In genomic region chrX:19121466-19121865, GRCh38 we compare ENCODE assay signal across 13 cellular contexts. TPM values are rescaled to one million over a fixed set of nuclear protein-coding genes. Genes with fewer than 3 reads are reported as not detected.
DNase-seq lines count a peak whose midpoint lies in the region; ATAC-seq and TF ChIP-seq lines count a peak whose summit lies in the region.
"Had no signal": no experiment of that assay in that cellular context is flagged by ENCODE, and none has a peak within 500 bp of the region (broad histone marks: within the 10 kb centered on the region; RNA-seq: fewer than 3 reads in every experiment).

No MANE protein-coding gene starts in this region.

- H3K4me3 ChIP-seq in A673 (ENCODE audit: low read depth, low read length, poor library complexity, severe bottlenecking) (peak overlapping the region; percentile 75), right cardiac atrium (ENCODE audit: low read length) (peak overlapping the region; percentile 68)
- H3K4me3 ChIP-seq: body of pancreas had no signal

- H3K27me3 Mint-ChIP-seq in osteocyte (ENCODE audit: unreplicated experiment) = peaks cover 53% of the 10 kb centered on the region

- POLR2A ChIA-PET in A673 (lab: Charles Lee; ENCODE audit: low non-redundant PET) = interaction anchor here (1.6 kb wide), 1 partner anchor 55 kb away, joined by 4 read pairs; no protein-coding TSS in a partner anchor

- peaks cover 3% of the 10 kb centered on the region for H3K9me3 Mint-ChIP-seq in osteocyte (ENCODE audit: unreplicated experiment)

- no peaks in the 10 kb centered on the region for H3K36me3 Mint-ChIP-seq in osteocyte (ENCODE audit: unreplicated experiment)

- H3K27ac ChIP-seq in A673 (ENCODE audit: low read depth, low read length, poor library complexity, severe bottlenecking) (peak overlapping the region; percentile 96), right cardiac atrium (ENCODE audit: low read length) (no peak overlapping the region)
- H3K27ac ChIP-seq: HL-60, VCaP had no signal

- no TSS peak for BruUV-seq in A673 (replicated peaks; lab: Mats Ljungman, UMichigan)

- intact Hi-C loops in A673 (cut with micrococcal nuclease; ENCODE audit: unreplicated experiment) (loop anchor here (2.0 to 10.0 kb wide), 4 partner anchors 55 to 189 kb away; no protein-coding TSS in a partner anchor), right cardiac atrium (cut with DNase I) (no loop called here)

- H3K9me3 ChIP-seq in A673 (ENCODE audit: low read depth, low read length, poor library complexity, severe bottlenecking) = no peaks in the 10 kb centered on the region
- H3K9me3 ChIP-seq in right cardiac atrium (ENCODE audit: control insufficient read depth, low read length) = no peaks in the 10 kb centered on the region
- H3K9me3 ChIP-seq: body of pancreas had no signal

- ATAC-seq in right cardiac atrium = no peak
- ATAC-seq in GM21717 (IDR thresholded peaks at IDR 0.05; ENCODE audit: unreplicated experiment) = no peak
- ATAC-seq in HG03460 (IDR thresholded peaks at IDR 0.05; ENCODE audit: unreplicated experiment) = no peak

- no peak overlapping the region for H3K27ac Mint-ChIP-seq in osteocyte (ENCODE audit: unreplicated experiment)

- 5% methylated on average over 18 of the region's 18 CpGs for WGBS in right cardiac atrium

- DNase-seq in A673 (ENCODE audit: low spot score) (peak; percentile 70), NCI-H82 treated with DMSO at 0.1 percent for 48 hours (lab: John Stamatoyannopoulos, UW; ENCODE audit: unreplicated experiment) (peak; percentile 55), right cardiac atrium (no peak), osteocyte (ENCODE audit: extremely low spot score, unreplicated experiment) (no peak), NAMALWA (ENCODE audit: low spot score) (no peak), HT-29 (ENCODE audit: low spot score) (no peak)
- DNase-seq: GF-D8, SIG-M5 had no signal

- peaks cover 35% of the 10 kb centered on the region for H3K4me1 ChIP-seq in A673 (ENCODE audit: insufficient read depth, low read length, poor library complexity, severe bottlenecking)
- H3K4me1 ChIP-seq in right cardiac atrium (ENCODE audit: control insufficient read depth, insufficient read depth, low read length) = no peaks in the 10 kb centered on the region

- CTCF ChIA-PET in A673 (lab: Charles Lee) = interaction anchor here (1.6 kb wide), 1 partner anchor 81 kb away, joined by 9 read pairs; no protein-coding TSS in a partner anchor

- H3K27me3 ChIP-seq in A673 (replicated peaks; ENCODE audit: insufficient read depth, low read depth, low read length, poor library complexity) = no peaks in the 10 kb centered on the region
- H3K27me3 ChIP-seq in right cardiac atrium (ENCODE audit: control insufficient read depth, insufficient read depth) = no peaks in the 10 kb centered on the region
- H3K27me3 ChIP-seq: body of pancreas had no signal

- H3K4me1 Mint-ChIP-seq in osteocyte (ENCODE audit: unreplicated experiment) = peaks cover 4% of the 10 kb centered on the region

- peak overlapping the region; percentile 40 for H3K4me3 Mint-ChIP-seq in osteocyte (ENCODE audit: unreplicated experiment)

- TF ChIP-seq CTCF in A673 (conservative IDR thresholded peaks at IDR 0.05; ENCODE audit: low read depth, low read length) (no peak), osteocyte (IDR thresholded peaks at IDR 0.05) (no peak)

- no peaks in the 10 kb centered on the region for H3K36me3 ChIP-seq in A673 (ENCODE audit: insufficient read depth, low read length, poor library complexity, severe bottlenecking)

RNA-seq across cellular contexts. Expression of gene ADGRG2, which starts 0.8 kb away (rescaled TPM):
- total RNA-seq in A673 (2021) (61.3 and 73.6 TPM in 2 replicates), right cardiac atrium (under 1 TPM; 0.34 to 0.70 (median 0.51) TPM), osteocyte (0.10 TPM in 1 of 2 replicates, not detected in the other)
- 0.59 TPM for polyA plus RNA-seq in right cardiac atrium
- not detected in 2 replicates for total RNA-seq in HT-29 (2014; rRNA removed; shearing (Covaris generic))

Comparison
In these comparisons a context has a peak if more than half of its experiments do, and no peak if none do; other contexts are left out.
1. DNase-seq: peak in A673 (single experiment) and NCI-H82 treated with DMSO at 0.1 percent for 48 hours (single experiment); none in right cardiac atrium (0 of 3), osteocyte (single experiment), NAMALWA (single experiment) and HT-29 (single experiment).
2. RNA of gene ADGRG2, which starts 0.8 kb away (total RNA-seq): 61.3 to 73.6 TPM in A673; 0.34 to 0.70 TPM in right cardiac atrium, 0.10 TPM in osteocyte and not detected in HT-29; every median in the first group is over 10 times any median in the second.